Comparison of ENCODE assay signal across 13 cellular contexts in the genomic region with DNA sequence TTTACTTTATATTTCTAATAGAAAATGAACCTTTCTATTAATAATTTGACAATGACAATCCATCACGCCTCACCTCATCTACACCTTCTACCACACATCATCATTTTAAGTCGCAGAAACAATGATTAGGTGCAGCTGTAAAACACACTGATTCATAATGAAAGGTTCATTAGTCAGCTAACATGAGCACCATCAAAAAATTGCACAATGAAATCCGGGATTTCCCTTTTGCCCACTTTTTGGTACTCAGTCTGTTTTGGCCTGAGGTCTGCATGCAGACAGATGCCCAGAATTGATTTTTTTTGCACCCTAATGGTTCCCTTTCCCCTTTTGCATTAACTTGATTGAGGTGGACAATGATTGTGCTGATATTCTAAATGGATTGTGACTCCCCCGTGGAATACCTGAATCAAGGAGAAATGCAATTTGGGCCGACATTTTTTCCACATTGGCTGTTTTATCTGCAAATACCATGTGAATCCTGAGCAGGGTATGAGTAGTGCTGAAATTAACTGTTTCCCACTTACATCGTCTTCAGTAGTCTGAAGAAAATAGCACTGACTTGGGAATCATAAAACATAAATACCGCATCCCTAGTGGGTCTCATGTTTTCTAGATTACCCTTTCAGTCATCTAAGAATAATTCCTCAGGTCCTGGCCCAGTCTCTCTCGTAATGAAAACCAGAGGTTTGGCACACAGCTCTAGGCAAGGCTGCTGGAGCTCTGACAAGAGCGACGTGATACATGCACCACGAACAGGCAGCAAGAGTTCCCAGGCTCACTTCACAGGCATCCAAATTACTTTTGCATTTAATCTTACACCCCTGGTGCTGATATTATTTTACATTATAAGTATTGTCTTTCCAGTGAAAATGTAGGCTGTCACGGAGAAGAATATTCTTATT.
DNase-seq lines count a peak whose midpoint lies in the region; ATAC-seq and TF ChIP-seq lines count a peak whose summit lies in the region.
"Had no signal": no experiment of that assay in that cellular context is flagged by ENCODE, and none has a peak within 500 bp of the region (broad histone marks: within the 10 kb centered on the region; RNA-seq: fewer than 3 reads in every experiment).

No MANE protein-coding gene starts in this region.

- H3F3A ChIP-seq in GM23248 (ENCODE audit: insufficient read depth): peaks cover 17% of the 10 kb centered on the region

- 6 to 7% methylated on average over 12 of the region's 12 CpGs for WGBS in GM23248 (ENCODE audit: low coverage in 1 of 2, low lambda C conversion rate in 2 of 2, missing lambda C conversion rate in 2 of 2), 2 experiments
- WGBS in heart left ventricle, 4 donors: 53 to 61% (median 57%) methylated on average over 12 of the region's 12 CpGs
- WGBS in testis, 2 donors: 53 to 54% methylated on average over 12 of the region's 12 CpGs
- 78% methylated on average over 10 to 12 of the region's 12 CpGs for whole genome bisulfite sequencing in transverse colon (ENCODE audit: low coverage in 1 of 2), 2 donors

- POLR2A ChIA-PET in naive thymus-derived CD8-positive, alpha-beta T cell (lab: Charles Lee): no interaction called here

- no peak overlapping the region for H2AFZ ChIP-seq in GM23248

- no peaks in the 10 kb centered on the region for H3K9me3 ChIP-seq in GM23248 (ENCODE audit: low read depth)
- no peaks in the 10 kb centered on the region for H3K9me3 ChIP-seq in heart left ventricle
- H3K9me3 ChIP-seq in testis: no peaks in the 10 kb centered on the region
- no peaks in the 10 kb centered on the region for H3K9me3 ChIP-seq in transverse colon
- H3K9me3 ChIP-seq: stomach had no signal

- no peak overlapping the region for H3K4me3 Mint-ChIP-seq in immature natural killer cell
- no peak overlapping the region for H3K4me3 Mint-ChIP-seq in naive thymus-derived CD8-positive, alpha-beta T cell
- H3K4me3 Mint-ChIP-seq: activated T-cell treated with anti-CD3 and anti-CD28 coated beads, Interleukin-2, amount 50 U/mL, for 4 hours had no signal

- H3K36me3 ChIP-seq in GM23248 (ENCODE audit: low read depth) (no peaks in the 10 kb centered on the region), heart left ventricle (no peaks in the 10 kb centered on the region), testis (ENCODE audit: low read depth, missing control alignments) (no peaks in the 10 kb centered on the region), transverse colon (no peaks in the 10 kb centered on the region)
- H3K36me3 ChIP-seq: stomach, WERI-Rb-1 had no signal

- H3K4me1 Mint-ChIP-seq in immature natural killer cell: no peaks in the 10 kb centered on the region
- no peaks in the 10 kb centered on the region for H3K4me1 Mint-ChIP-seq in naive thymus-derived CD8-positive, alpha-beta T cell

- no peak for TF ChIP-seq EP300 in transverse colon (IDR thresholded peaks at IDR 0.05; ENCODE audit: low read depth)

- H3K9me3 Mint-ChIP-seq in immature natural killer cell: peaks cover 0 to 13% (median 7%) of the 10 kb centered on the region in 6 donors
- peaks cover 0 to 8% (median 0%) of the 10 kb centered on the region in 9 donors for H3K9me3 Mint-ChIP-seq in naive thymus-derived CD8-positive, alpha-beta T cell

- TF ChIP-seq CTCF in heart left ventricle (IDR thresholded peaks at IDR 0.05) (no peak), testis (IDR thresholded peaks at IDR 0.05) (no peak), transverse colon (IDR thresholded peaks at IDR 0.05) (no peak)

- H3K4me1 ChIP-seq in GM23248 (ENCODE audit: insufficient read depth): peaks cover 18% of the 10 kb centered on the region
- peaks cover 0 to 6% (median 0%) of the 10 kb centered on the region in 12 donors for H3K4me1 ChIP-seq in heart left ventricle
- H3K4me1 ChIP-seq in testis: no peaks in the 10 kb centered on the region
- H3K4me1 ChIP-seq in transverse colon: no peaks in the 10 kb centered on the region

- H3K36me3 Mint-ChIP-seq in immature natural killer cell: no peaks in the 10 kb centered on the region
- no peaks in the 10 kb centered on the region for H3K36me3 Mint-ChIP-seq in naive thymus-derived CD8-positive, alpha-beta T cell

- no peak overlapping the region for H3K27ac Mint-ChIP-seq in immature natural killer cell
- no peak overlapping the region for H3K27ac Mint-ChIP-seq in naive thymus-derived CD8-positive, alpha-beta T cell

- H3K9ac ChIP-seq in GM23248: 0 out of 2 replicates have a peak overlapping the region, but pooled peaks have one; percentile 34

- H3K27me3 ChIP-seq in GM23248 (replicated peaks; ENCODE audit: insufficient read depth): peaks cover 13% of the 10 kb centered on the region; the same call in 1 of the 2 replicates
- no peaks in the 10 kb centered on the region for H3K27me3 ChIP-seq in heart left ventricle
- no peaks in the 10 kb centered on the region for H3K27me3 ChIP-seq in testis
- H3K27me3 ChIP-seq in transverse colon: no peaks in the 10 kb centered on the region
- H3K27me3 ChIP-seq: stomach had no signal

- DNase-seq in GM23248 (peak; percentile 95), amniotic stem cell (lab: John Stamatoyannopoulos, UW) (peak; percentile 7), heart left ventricle (peak in 4 of 5 donors; percentile 28 to 44 (median 38)), testis (peak; percentile 59), immature natural killer cell (no peak), transverse colon (no peak)
- DNase-seq in naive thymus-derived CD8-positive, alpha-beta T cell: no peak
- DNase-seq: activated T-cell treated with anti-CD3 and anti-CD28 coated beads, Interleukin-2, amount 50 U/mL, for 4 hours; NCI-H526; SHP77; stimulated activated CD4-positive, alpha-beta T cell treated with anti-CD3 and anti-CD28 coated beads, Interleukin-4, amount 100 ng/mL, for 1 hour; stomach; WERI-Rb-1 had no signal

- peak overlapping the region; percentile 37 for H3K4me3 ChIP-seq in GM23248
- no peak overlapping the region for H3K4me3 ChIP-seq in heart left ventricle
- no peak overlapping the region for H3K4me3 ChIP-seq in testis
- H3K4me3 ChIP-seq in transverse colon: no peak overlapping the region
- H3K4me3 ChIP-seq: stomach had no signal

- H3K4me2 ChIP-seq in GM23248 (ENCODE audit: unreplicated experiment): peak overlapping the region; percentile 30

- no peaks in the 10 kb centered on the region for H3K79me2 ChIP-seq in GM23248 (ENCODE audit: insufficient read depth)

- H3K27ac ChIP-seq in GM23248: peak overlapping the region; percentile 51
- H3K27ac ChIP-seq in heart left ventricle: no peak overlapping the region
- no peak overlapping the region for H3K27ac ChIP-seq in testis
- H3K27ac ChIP-seq in transverse colon: no peak overlapping the region
- H3K27ac ChIP-seq: stomach, WERI-Rb-1 had no signal

- peak in 3 of 4 donors; percentile 62 to 75 (median 70) for ATAC-seq in heart left ventricle
- ATAC-seq in naive thymus-derived CD8-positive, alpha-beta T cell: no peak
- ATAC-seq: activated T-cell treated with anti-CD3 and anti-CD28 coated beads, Interleukin-2, amount 50 U/mL, for 4 hours had no signal

- no peaks in the 10 kb centered on the region for H3K9me2 ChIP-seq in GM23248 (ENCODE audit: insufficient read depth)

- intact Hi-C loops in heart left ventricle (cut with DNase I): loop anchor here in 1 of 10 donors (10.0 kb wide), 1 partner anchor 292 kb away; no protein-coding TSS in a partner anchor
- intact Hi-C loops in testis (cut with DNase I; ENCODE audit: low total_unique reads): no loop called here
- intact Hi-C loops in transverse colon (cut with DNase I; ENCODE audit: low total_unique reads): no loop called here

- in situ Hi-C loops in GM23248 (cut with MboI) (no loop called here), transverse colon (cut with MboI; ENCODE audit: low pct_ligation_motif_present in 1 of 4, low pct_unique_long_range_greater_than_20kb in 1 of 4, low sequenced_read_pairs in 3 of 4) (no loop called here)

- TF ChIP-seq POLR2A in heart left ventricle (IDR thresholded peaks at IDR 0.05): no peak
- no peak for TF ChIP-seq POLR2A in testis (IDR thresholded peaks at IDR 0.05)
- TF ChIP-seq POLR2A in transverse colon (IDR thresholded peaks at IDR 0.05): no peak

- H3K27me3 Mint-ChIP-seq in immature natural killer cell (ENCODE audit: low read depth in 3 of 3): no peaks in the 10 kb centered on the region
- no peaks in the 10 kb centered on the region for H3K27me3 Mint-ChIP-seq in naive thymus-derived CD8-positive, alpha-beta T cell

- H4K20me1 ChIP-seq in GM23248 (ENCODE audit: insufficient read depth): no peaks in the 10 kb centered on the region

Comparison
In these comparisons a context has a peak if more than half of its experiments do, and no peak if none do; other contexts are left out.
1. DNase-seq: peak in GM23248 (single experiment), amniotic stem cell (single experiment), heart left ventricle (4 of 5) and testis (single experiment); none in immature natural killer cell (0 of 3), transverse colon (single experiment) and naive thymus-derived CD8-positive, alpha-beta T cell (0 of 10).
2. ATAC-seq: peak in heart left ventricle (3 of 4); none in naive thymus-derived CD8-positive, alpha-beta T cell (0 of 2).